Comparison of ENCODE assay signal across 1 cellular context in genomic region chr22:25236417-25236816, GRCh38.
A peak's percentile ranks its signal among the peaks of the same experiment; 100 is the strongest.
TF ChIP-seq lines count a peak whose summit lies in the region.

No MANE protein-coding gene starts in this region.

TF ChIP-seq in HEK293, 187 proteins besides CTCF, POLR2A, EP300 and RAD21:
- TF ChIP-seq ZNF518A (tag by site-specific recombination; conservative IDR thresholded peaks at IDR 0.05; ENCODE audit: low read depth), result no peak
- peak; percentile 80 for TF ChIP-seq ZFP3 (tag by site-specific recombination; IDR thresholded peaks at IDR 0.05; ENCODE audit: low read depth)
- TF ChIP-seq ZSCAN16 (tag by site-specific recombination; IDR thresholded peaks at IDR 0.05), result no peak
- no peak for TF ChIP-seq ZNF23 (tag by site-specific recombination; IDR thresholded peaks at IDR 0.05; ENCODE audit: borderline replicate concordance)
- no peak for TF ChIP-seq ZXDB (tag by site-specific recombination; IDR thresholded peaks at IDR 0.05)
